In genomic region chr22:38137876-38138687, GRCh38 we compare ENCODE assay signal across 22 cellular contexts. TPM values are rescaled to one million over a fixed set of nuclear protein-coding genes. Genes with fewer than 3 reads are reported as not detected.
DNase-seq lines count a peak whose midpoint lies in the region; ATAC-seq and TF ChIP-seq lines count a peak whose summit lies in the region.
"Had no signal": no experiment of that assay in that cellular context is flagged by ENCODE, and none has a peak within 500 bp of the region (broad histone marks: within the 10 kb centered on the region; RNA-seq: fewer than 3 reads in every experiment).

No MANE protein-coding gene starts in this region.

- H3F3A ChIP-seq in neural progenitor cell (ENCODE audit: low read depth) = no peaks in the 10 kb centered on the region

- H3K79me2 ChIP-seq in neural progenitor cell (ENCODE audit: low read depth) = no peaks in the 10 kb centered on the region

- CTCF ChIA-PET in activated naive CD4-positive, alpha-beta T cell treated with anti-CD3 and anti-CD28 coated beads, Interleukin-2, amount 10 ng/mL, durations not matched to agents 7 days and 5 days (lab: Charles Lee) = interaction anchor here (0.9 kb wide), 1 partner anchor 23 kb away, joined by 3 read pairs; no protein-coding TSS in a partner anchor

- H3K4me1 Mint-ChIP-seq in activated naive CD4-positive, alpha-beta T cell treated with anti-CD3 and anti-CD28 coated beads, Interleukin-2, amount 10 ng/mL, durations not matched to agents 7 days and 5 days = peaks cover 5% of the 10 kb centered on the region
- H3K4me1 Mint-ChIP-seq in neural progenitor cell = peaks cover 2% of the 10 kb centered on the region
- H3K4me1 Mint-ChIP-seq: B cell had no signal

- H3K27me3 ChIP-seq in neural progenitor cell (no peaks in the 10 kb centered on the region), upper lobe of right lung (no peaks in the 10 kb centered on the region), MG63 (no peaks in the 10 kb centered on the region)
- H3K27me3 ChIP-seq: Peyer's patch had no signal

- no peak overlapping the region for H3K4me3 Mint-ChIP-seq in activated naive CD4-positive, alpha-beta T cell treated with anti-CD3 and anti-CD28 coated beads, Interleukin-2, amount 10 ng/mL, durations not matched to agents 7 days and 5 days
- no peak overlapping the region for H3K4me3 Mint-ChIP-seq in neural progenitor cell
- H3K4me3 Mint-ChIP-seq: B cell had no signal

- H3K4me3 ChIP-seq in neural progenitor cell (no peak overlapping the region), upper lobe of right lung (no peak overlapping the region), MG63 (no peak overlapping the region)
- H3K4me3 ChIP-seq: Peyer's patch had no signal

- H3K36me3 ChIP-seq in neural progenitor cell (no peaks in the 10 kb centered on the region), upper lobe of right lung (peaks cover 10% of the 10 kb centered on the region), MG63 (no peaks in the 10 kb centered on the region)

- no peak for TF ChIP-seq CTCF in neural progenitor cell (IDR thresholded peaks at IDR 0.05)
- no peak for TF ChIP-seq CTCF in upper lobe of right lung (IDR thresholded peaks at IDR 0.05)

- H3K9me3 ChIP-seq in neural progenitor cell (ENCODE audit: low read depth) (no peaks in the 10 kb centered on the region), upper lobe of right lung (no peaks in the 10 kb centered on the region), MG63 (no peaks in the 10 kb centered on the region)
- H3K9me3 ChIP-seq: Peyer's patch had no signal

- no peak overlapping the region for H2AFZ ChIP-seq in neural progenitor cell (replicated peaks)

- intact Hi-C loops in upper lobe of right lung (cut with DNase I) = no loop called here

- H3K4me1 ChIP-seq in neural progenitor cell (no peaks in the 10 kb centered on the region), upper lobe of right lung (no peaks in the 10 kb centered on the region)
- H3K4me1 ChIP-seq: Peyer's patch had no signal

- H3K9me3 Mint-ChIP-seq in activated naive CD4-positive, alpha-beta T cell treated with anti-CD3 and anti-CD28 coated beads, Interleukin-2, amount 10 ng/mL, durations not matched to agents 7 days and 5 days = no peaks in the 10 kb centered on the region
- H3K9me3 Mint-ChIP-seq in neural progenitor cell = no peaks in the 10 kb centered on the region

- no peaks in the 10 kb centered on the region for H4K20me1 ChIP-seq in neural progenitor cell (ENCODE audit: low read depth)

- ATAC-seq in upper lobe of right lung (no peak), GM21390 (IDR thresholded peaks at IDR 0.05; ENCODE audit: unreplicated experiment) (no peak)
- ATAC-seq: Right ventricle myocardium inferior had no signal

- H3K9ac ChIP-seq in neural progenitor cell = no peak overlapping the region

- H3K4me2 ChIP-seq in neural progenitor cell = no peak overlapping the region

- peaks cover 24% of the 10 kb centered on the region for H3K36me3 Mint-ChIP-seq in activated naive CD4-positive, alpha-beta T cell treated with anti-CD3 and anti-CD28 coated beads, Interleukin-2, amount 10 ng/mL, durations not matched to agents 7 days and 5 days
- H3K36me3 Mint-ChIP-seq in neural progenitor cell = peaks cover 14% of the 10 kb centered on the region

- no peaks in the 10 kb centered on the region for H3K27me3 Mint-ChIP-seq in activated naive CD4-positive, alpha-beta T cell treated with anti-CD3 and anti-CD28 coated beads, Interleukin-2, amount 10 ng/mL, durations not matched to agents 7 days and 5 days
- peaks cover 2% of the 10 kb centered on the region for H3K27me3 Mint-ChIP-seq in neural progenitor cell (ENCODE audit: insufficient read depth, low read depth)
- H3K27me3 Mint-ChIP-seq: B cell had no signal

- no peak overlapping the region for H3K27ac ChIP-seq in neural progenitor cell
- no peak overlapping the region for H3K27ac ChIP-seq in upper lobe of right lung
- H3K27ac ChIP-seq: Peyer's patch had no signal

- peak; percentile 18 for DNase-seq in activated naive CD4-positive, alpha-beta T cell treated with anti-CD3 and anti-CD28 coated beads, Interleukin-2, amount 10 ng/mL, durations not matched to agents 7 days and 5 days
- no peak for DNase-seq in activated naive CD4-positive, alpha-beta T cell treated with anti-CD3 and anti-CD28 coated beads, Interleukin-2, amount 50 U/mL, for 16 hours
- DNase-seq in islet precursor cell (peak; percentile 31), neural progenitor cell (ENCODE audit: low spot score) (no peak), upper lobe of right lung (peak; percentile 38), MG63 (no peak), DMS53 (lab: John Stamatoyannopoulos, UW) (no peak)
- DNase-seq: DMS 273 treated with DMSO at 0.1 percent for 48 hours, IMR-90, NCI-H146, NCI-H2029 treated with DMSO at 0.1 percent for 48 hours, NCI-H2171 treated with DMSO at 0.1 percent for 48 hours, NCI-H446, NCI-H69 had no signal

- H3K27ac Mint-ChIP-seq in activated naive CD4-positive, alpha-beta T cell treated with anti-CD3 and anti-CD28 coated beads, Interleukin-2, amount 10 ng/mL, durations not matched to agents 7 days and 5 days = no peak overlapping the region
- H3K27ac Mint-ChIP-seq in neural progenitor cell = peak overlapping the region; percentile 66
- H3K27ac Mint-ChIP-seq: B cell had no signal

RNA-seq across cellular contexts. Expression of gene BAIAP2L2, which starts 27.6 kb away (rescaled TPM):
- total RNA-seq in neural progenitor cell (ENCODE audit: low replicate concordance) (0.86 and 2.6 TPM in 2 replicates), upper lobe of right lung (0.29 TPM)
- total RNA-seq in MG63 (2014; rRNA removed; shearing (Covaris generic); ENCODE audit: low replicate concordance) = 20.4 and 63.3 TPM in 2 replicates
- total RNA-seq: A172, M059J had no signal

RNA-seq across cellular contexts. Expression of gene PLA2G6, which starts 43.5 kb away (rescaled TPM):
- total RNA-seq in neural progenitor cell (ENCODE audit: low replicate concordance) (20.1 and 29.4 TPM in 2 replicates), upper lobe of right lung (52.4 TPM)
- total RNA-seq in MG63 (2014; rRNA removed; shearing (Covaris generic); ENCODE audit: low replicate concordance) = 2.7 and 3.1 TPM in 2 replicates

RNA-seq across cellular contexts. Expression of gene SLC16A8, which starts 54.1 kb away (rescaled TPM):
- total RNA-seq in neural progenitor cell (ENCODE audit: low replicate concordance) = 1.0 and 3.1 TPM in 2 replicates
- not detected for total RNA-seq in upper lobe of right lung
- not detected in 2 replicates for total RNA-seq in MG63 (2014; rRNA removed; shearing (Covaris generic); ENCODE audit: low replicate concordance)
- total RNA-seq: A172, B cell, H7, HT-29, IMR-90, M059J, Peyer's patch, Right ventricle myocardium inferior had no signal

Comparison
In these comparisons a context has a peak if more than half of its experiments do, and no peak if none do; other contexts are left out.
1. DNase-seq: peak in activated naive CD4-positive, alpha-beta T cell treated with anti-CD3 and anti-CD28 coated beads, Interleukin-2, amount 10 ng/mL, durations not matched to agents 7 days and 5 days (single experiment), islet precursor cell (single experiment) and upper lobe of right lung (single experiment); none in activated naive CD4-positive, alpha-beta T cell treated with anti-CD3 and anti-CD28 coated beads, Interleukin-2, amount 50 U/mL, for 16 hours (single experiment), neural progenitor cell (single experiment), MG63 (single experiment) and DMS53 (single experiment).